29 cellular contexts compared by ENCODE assay signal in the genomic region with DNA sequence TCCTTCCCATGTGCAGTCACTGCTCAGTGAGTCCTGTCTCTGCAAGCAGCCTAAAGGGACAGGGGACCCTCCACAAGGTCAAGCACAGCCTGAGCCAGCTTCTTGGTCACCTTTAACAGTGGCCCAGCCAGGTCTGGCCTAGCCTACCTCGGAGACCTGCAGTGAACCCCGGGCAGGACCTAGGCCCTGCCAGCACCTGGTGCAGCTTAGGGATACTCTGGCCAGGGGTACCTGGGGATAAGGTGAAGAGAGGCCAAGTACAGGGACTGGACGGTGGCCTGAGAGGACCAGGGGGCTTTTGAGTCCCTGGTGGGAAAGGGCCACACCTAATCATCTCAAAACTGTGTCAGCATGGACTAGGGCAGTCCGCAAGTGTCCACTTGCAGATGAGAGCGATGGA.
"Had no signal": no experiment of that assay in that cellular context is flagged by ENCODE, and none has a peak within 500 bp of the region (broad histone marks: within the 10 kb centered on the region; RNA-seq: fewer than 3 reads in every experiment).

No MANE protein-coding gene starts in this region.

- H3K4me3 Mint-ChIP-seq: activated T-cell treated with anti-CD3 and anti-CD28 coated beads, Interleukin-2, amount 50 U/mL, for 24 hours; activated T-helper 17 cell treated with anti-CD3 and anti-CD28 coated beads, Interleukin-2, amount 50 U/mL, for 72 hours; nephron; T-helper 1 cell treated with Interleukin-12 subunit alpha and Interleukin-12 subunit beta and Interleukin-4 antibody, amounts not matched to agents 30 μg/mL and 1 μg/mL, for 36 hours had no signal

- ATAC-seq: activated CD4-positive, CD25-positive, alpha-beta regulatory T cell treated with anti-CD3 and anti-CD28 coated beads, Interleukin-2, amount 50 U/mL, for 24 hours; activated T-helper 17 cell treated with anti-CD3 and anti-CD28 coated beads, Interleukin-2, amount 50 U/mL, for 72 hours; stimulated activated naive CD8-positive, alpha-beta T cell treated with anti-CD3 and anti-CD28 coated beads, Interleukin-15, Interleukin-2, amounts not matched to agents 100 U/mL and 50 U/mL, for 24 hours had no signal

- H3K9me3 ChIP-seq: breast epithelium, colonic mucosa, neutrophil, prostate gland, upper lobe of left lung, vagina had no signal

- H3K27me3 ChIP-seq: breast epithelium, colonic mucosa, dorsolateral prefrontal cortex, neutrophil, upper lobe of left lung, vagina had no signal

- H3K27ac ChIP-seq: breast epithelium, colonic mucosa, neutrophil, prostate gland, upper lobe of left lung, vagina, WERI-Rb-1 had no signal

- DNase-seq: activated CD4-positive, alpha-beta T cell treated with anti-CD3 and anti-CD28 coated beads for 48 hours; activated CD4-positive, alpha-beta T cell treated with anti-CD3 and anti-CD28 coated beads, Interleukin-2, amount 50 U/mL, for 48 hours; activated CD8-positive, alpha-beta memory T cell treated with anti-CD3 and anti-CD28 coated beads for 24 hours; activated gamma-delta T cell treated with Interleukin-2 at 50 U/mL for 16 hours; activated naive CD4-positive, alpha-beta T cell treated with anti-CD3 and anti-CD28 coated beads, Interleukin-2, amount 50 U/mL, for 16 hours; activated T-cell treated with anti-CD3 and anti-CD28 coated beads, Interleukin-2, amount 50 U/mL, for 24 hours; amniotic stem cell; colonic mucosa; effector memory CD4-positive, alpha-beta T cell; glutamatergic neuron; hippocampal formation; stimulated activated CD4-positive, alpha-beta T cell treated with anti-CD3 and anti-CD28 coated beads, Interleukin-12 subunit alpha, Interleukin-12 subunit beta, amount 100 ng/mL, for 4 hours; stimulated activated CD4-positive, alpha-beta T cell treated with anti-CD3 and anti-CD28 coated beads, Interleukin-4, amount 100 ng/mL, for 1 hour; stimulated activated naive CD8-positive, alpha-beta T cell treated with anti-CD3 and anti-CD28 coated beads, Interleukin-15, Interleukin-2, amounts not matched to agents 100 U/mL and 50 U/mL, for 24 hours; SW 1271; T1000; upper lobe of left lung; WERI-Rb-1 had no signal

- H3K9me3 Mint-ChIP-seq: activated T-cell treated with anti-CD3 and anti-CD28 coated beads, Interleukin-2, amount 50 U/mL, for 24 hours; activated T-helper 17 cell treated with anti-CD3 and anti-CD28 coated beads, Interleukin-2, amount 50 U/mL, for 72 hours; nephron; T-helper 1 cell treated with Interleukin-12 subunit alpha and Interleukin-12 subunit beta and Interleukin-4 antibody, amounts not matched to agents 30 μg/mL and 1 μg/mL, for 36 hours had no signal

- H3K4me3 ChIP-seq: breast epithelium, colonic mucosa, dorsolateral prefrontal cortex, prostate gland, upper lobe of left lung, vagina had no signal

- H3K4me1 ChIP-seq: colonic mucosa, prostate gland, upper lobe of left lung, vagina had no signal

- FAIRE-seq: frontal cortex, keratinocyte had no signal

- H3K4me1 Mint-ChIP-seq: activated T-helper 17 cell treated with anti-CD3 and anti-CD28 coated beads, Interleukin-2, amount 50 U/mL, for 72 hours had no signal

- H3K27me3 Mint-ChIP-seq: activated T-cell treated with anti-CD3 and anti-CD28 coated beads, Interleukin-2, amount 50 U/mL, for 24 hours; activated T-helper 17 cell treated with anti-CD3 and anti-CD28 coated beads, Interleukin-2, amount 50 U/mL, for 72 hours had no signal

- H3K27ac Mint-ChIP-seq: activated T-cell treated with anti-CD3 and anti-CD28 coated beads, Interleukin-2, amount 50 U/mL, for 24 hours; activated T-helper 17 cell treated with anti-CD3 and anti-CD28 coated beads, Interleukin-2, amount 50 U/mL, for 72 hours had no signal

- H3K36me3 ChIP-seq: breast epithelium, colonic mucosa, prostate gland had no signal
